In the genomic region with DNA sequence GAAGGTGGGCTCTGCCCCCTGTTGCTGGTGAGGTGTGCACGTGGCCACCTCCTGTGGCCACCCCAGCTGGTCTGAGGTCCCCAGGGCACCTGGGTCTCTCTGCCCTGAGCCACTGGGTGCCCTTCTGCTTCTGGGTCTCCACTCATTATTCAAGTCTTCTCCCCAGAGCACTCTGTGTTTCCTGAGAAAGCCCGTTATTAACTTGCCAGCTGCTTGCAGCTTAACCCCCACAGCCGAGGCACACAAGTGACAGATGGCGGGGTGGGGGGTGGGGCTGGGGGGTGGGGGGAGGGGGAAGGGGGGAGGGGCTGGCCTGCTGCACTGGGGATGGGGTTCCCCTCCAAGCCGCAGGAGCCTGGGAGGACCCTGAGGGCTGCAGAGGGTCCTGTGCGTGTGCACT, we compare ENCODE assay signal across 16 cellular contexts.
"Had no signal": no experiment of that assay in that cellular context is flagged by ENCODE, and none has a peak within 500 bp of the region (broad histone marks: within the 10 kb centered on the region; RNA-seq: fewer than 3 reads in every experiment).

No MANE protein-coding gene starts in this region.

- H3K9me3 ChIP-seq: lower lobe of right lung, thoracic aorta, upper lobe of left lung had no signal

- H3K36me3 Mint-ChIP-seq: activated CD4-positive, alpha-beta memory T cell treated with anti-CD3 and anti-CD28 coated beads for 36 hours had no signal

- DNase-seq: activated B cell treated with CpG ODN at 0.5 μM for 24 hours; activated CD4-positive, alpha-beta memory T cell treated with anti-CD3 and anti-CD28 coated beads for 36 hours; activated CD4-positive, alpha-beta T cell treated with anti-CD3 and anti-CD28 coated beads for 4 hours; activated naive CD8-positive, alpha-beta T cell treated with anti-CD3 and anti-CD28 coated beads, Interleukin-2, amount 10 ng/mL, durations not matched to agents 7 days and 5 days; activated T-cell treated with anti-CD3 and anti-CD28 coated beads for 4 hours; amygdala; dermis blood vessel endothelial cell; effector memory CD8-positive, alpha-beta T cell; lower lobe of right lung; naive thymus-derived CD8-positive, alpha-beta T cell; stimulated activated CD4-positive, alpha-beta T cell treated with anti-CD3 and anti-CD28 coated beads, Interleukin-4, amount 100 ng/mL, for 24 hours had no signal

- H3K27ac ChIP-seq: hepatocyte, lower lobe of right lung, thoracic aorta, upper lobe of left lung had no signal

- H3K27me3 Mint-ChIP-seq: activated B cell treated with CpG ODN at 0.5 μM for 24 hours; activated CD4-positive, alpha-beta memory T cell treated with anti-CD3 and anti-CD28 coated beads for 36 hours; activated naive CD8-positive, alpha-beta T cell treated with anti-CD3 and anti-CD28 coated beads, Interleukin-2, amount 10 ng/mL, durations not matched to agents 7 days and 5 days; effector memory CD8-positive, alpha-beta T cell; naive thymus-derived CD8-positive, alpha-beta T cell; stimulated activated memory B cell treated with anti-CD40 and anti-IgM and Interleukin-4, amounts not matched to agents 10 μg/mL and 1 μg/mL and 100 μg/mL, for 72 hours had no signal

- H3K4me3 Mint-ChIP-seq: activated B cell treated with CpG ODN at 0.5 μM for 24 hours; activated CD4-positive, alpha-beta memory T cell treated with anti-CD3 and anti-CD28 coated beads for 36 hours; activated naive CD8-positive, alpha-beta T cell treated with anti-CD3 and anti-CD28 coated beads, Interleukin-2, amount 10 ng/mL, durations not matched to agents 7 days and 5 days; activated T-helper 1 cell treated with anti-CD3 and anti-CD28 coated beads, Interleukin-12 subunit alpha, Interleukin-12 subunit beta, Interleukin-2, Interleukin-4 antibody, amounts not matched to agents 30 ng/mL and 10 ng/mL and 1 ng/mL, durations not matched to agents 14 hours and 24 hours and 36 hours; effector memory CD8-positive, alpha-beta T cell; naive thymus-derived CD8-positive, alpha-beta T cell; stimulated activated memory B cell treated with anti-CD40 and anti-IgM and Interleukin-4, amounts not matched to agents 10 μg/mL and 1 μg/mL and 100 μg/mL, for 72 hours had no signal

- H3K27me3 ChIP-seq: hepatocyte, upper lobe of left lung had no signal

- H3K4me2 ChIP-seq: hepatocyte had no signal

- H3K36me3 ChIP-seq: thoracic aorta had no signal

- H2AFZ ChIP-seq: hepatocyte had no signal

- H3K4me1 Mint-ChIP-seq: activated B cell treated with CpG ODN at 0.5 μM for 24 hours; activated naive CD8-positive, alpha-beta T cell treated with anti-CD3 and anti-CD28 coated beads, Interleukin-2, amount 10 ng/mL, durations not matched to agents 7 days and 5 days had no signal

- H3K4me3 ChIP-seq: hepatocyte, lower lobe of right lung, thoracic aorta, upper lobe of left lung had no signal

- H3K27ac Mint-ChIP-seq: activated B cell treated with CpG ODN at 0.5 μM for 24 hours; activated CD4-positive, alpha-beta memory T cell treated with anti-CD3 and anti-CD28 coated beads for 36 hours; activated T-helper 1 cell treated with anti-CD3 and anti-CD28 coated beads, Interleukin-12 subunit alpha, Interleukin-12 subunit beta, Interleukin-2, Interleukin-4 antibody, amounts not matched to agents 30 ng/mL and 10 ng/mL and 1 ng/mL, durations not matched to agents 14 hours and 24 hours and 36 hours; stimulated activated memory B cell treated with anti-CD40 and anti-IgM and Interleukin-4, amounts not matched to agents 10 μg/mL and 1 μg/mL and 100 μg/mL, for 72 hours had no signal

- H3K4me1 ChIP-seq: lower lobe of right lung, upper lobe of left lung had no signal

- H3K79me2 ChIP-seq: hepatocyte had no signal
